Comparison of ENCODE assay signal across 15 cellular contexts in the genomic region with DNA sequence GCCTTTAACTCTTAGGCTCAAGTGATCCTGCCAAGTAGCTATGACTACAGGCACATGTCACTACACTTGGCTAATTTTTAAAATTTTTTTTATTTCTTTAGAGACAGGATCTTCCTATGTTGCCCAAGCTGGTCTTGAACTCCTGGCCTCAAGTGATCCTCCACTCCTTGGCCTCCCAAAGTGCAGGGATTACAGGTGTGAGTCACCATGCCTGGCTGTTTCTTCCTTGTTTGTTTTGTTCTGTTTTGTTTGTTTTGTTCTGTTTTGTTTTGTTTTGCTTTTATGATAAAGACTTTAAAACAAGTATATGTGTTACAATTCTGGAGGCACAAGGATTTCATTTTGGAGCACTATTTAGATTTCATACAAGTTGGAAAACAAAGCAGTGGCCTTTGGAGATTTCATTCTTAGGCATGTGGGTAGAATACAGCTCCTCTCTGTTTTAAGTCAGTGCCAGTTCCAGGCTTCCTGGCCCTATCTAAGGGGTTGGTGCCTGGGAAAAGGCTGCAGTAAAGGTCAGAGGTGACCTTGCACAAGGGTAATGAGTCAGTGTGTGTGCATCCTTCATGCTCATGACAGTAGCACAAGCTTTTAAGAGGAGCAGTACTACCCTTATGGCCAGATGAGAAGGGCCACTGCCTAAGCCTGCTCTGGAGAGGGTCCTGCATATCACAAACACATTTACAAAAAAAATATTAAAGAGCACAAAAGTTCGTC. TPM values are rescaled to one million over a fixed set of nuclear protein-coding genes. Genes with fewer than 3 reads are reported as not detected.
DNase-seq lines count a peak whose midpoint lies in the region; ATAC-seq, FAIRE-seq and TF ChIP-seq lines count a peak whose summit lies in the region.
"Had no signal": no experiment of that assay in that cellular context is flagged by ENCODE, and none has a peak within 500 bp of the region (broad histone marks: within the 10 kb centered on the region; RNA-seq: fewer than 3 reads in every experiment).

No MANE protein-coding gene starts in this region.

- H3K9me3 ChIP-seq in HepG2 (ENCODE audit: low read length), result no peaks in the 10 kb centered on the region
- H3K9me3 ChIP-seq: BLaER1, body of pancreas, esophagus muscularis mucosa had no signal

- WGBS in HepG2 (ENCODE audit: low lambda C conversion rate), result 5% methylated on average over 1 of the region's 1 CpG

- no peak for TF ChIP-seq POLR2A in HepG2 (IDR thresholded peaks at IDR 0.05; ENCODE audit: insufficient read depth in 1 of 2, low read depth in 2 of 2, low read length in 2 of 2)

- CTCF ChIA-PET in HepG2 (lab: Yijun Ruan, JAX; ENCODE audit: low intra/inter-chr PET ratio, low total read pairs), result no interaction called here
- CTCF ChIA-PET in activated CD4-positive, alpha-beta T cell treated with anti-CD3 and anti-CD28 coated beads, Interleukin-2, amount 10 ng/mL, durations not matched to agents 7 days and 5 days (lab: Charles Lee), result interaction anchor here (1.1 kb wide), 1 partner anchor 56 kb away, joined by 3 read pairs; no protein-coding TSS in a partner anchor

- H3K79me2 ChIP-seq in HepG2 (ENCODE audit: insufficient read depth, low read length), result no peaks in the 10 kb centered on the region

- peaks cover 18% of the 10 kb centered on the region for H3K27me3 Mint-ChIP-seq in activated CD4-positive, alpha-beta T cell treated with anti-CD3 and anti-CD28 coated beads, Interleukin-2, amount 10 ng/mL, durations not matched to agents 7 days and 5 days

- TF ChIP-seq EP300 in HepG2 (IDR thresholded peaks at IDR 0.05; ENCODE audit: low read depth in 2 of 2, low read length in 2 of 2), result no peak; a peak in 1 of 4 replicates
- no peak for TF ChIP-seq EP300 in HepG2 (CRISPR knock-in tag; IDR thresholded peaks at IDR 0.05; ENCODE audit: borderline replicate concordance)

- H3K36me3 ChIP-seq in brain microvascular endothelial cell (replicated peaks) (no peaks in the 10 kb centered on the region), HepG2 (replicated peaks in 1 of 2; ENCODE audit: control insufficient read depth in 1 of 2, insufficient read depth in 2 of 2, low read length in 2 of 2) (no peaks in the 10 kb centered on the region)
- H3K36me3 ChIP-seq: BLaER1, esophagus muscularis mucosa had no signal

- intact Hi-C loops in HepG2 (cut with micrococcal nuclease; ENCODE audit: unreplicated experiment), result no loop called here

- in situ Hi-C loops in brain microvascular endothelial cell (cut with HindIII; ENCODE audit: low pct_ligation_motif_present, low sequenced_read_pairs) (no loop called here), HepG2 (cut with HindIII; ENCODE audit: extremely low pct_ligation_motif_present, low pct_unique_long_range_greater_than_20kb) (no loop called here)

- TF ChIP-seq RAD21 in HepG2 (CRISPR knock-in tag; IDR thresholded peaks at IDR 0.05), result no peak

- POLR2A ChIA-PET in HepG2 (lab: Yijun Ruan, JAX), result interaction anchor here (1.0 to 1.7 kb wide), 4 partner anchors 11 to 93 kb away, joined by 4 to 7 read pairs (median 5); a partner anchor contains a TSS
- POLR2A ChIA-PET in activated CD4-positive, alpha-beta T cell treated with anti-CD3 and anti-CD28 coated beads, Interleukin-2, amount 10 ng/mL, durations not matched to agents 7 days and 5 days (lab: Charles Lee), result no interaction called here

- no peak overlapping the region for H3K27ac Mint-ChIP-seq in activated CD4-positive, alpha-beta T cell treated with anti-CD3 and anti-CD28 coated beads, Interleukin-2, amount 10 ng/mL, durations not matched to agents 7 days and 5 days

- no peak overlapping the region for H3K4me3 Mint-ChIP-seq in activated CD4-positive, alpha-beta T cell treated with anti-CD3 and anti-CD28 coated beads, Interleukin-2, amount 10 ng/mL, durations not matched to agents 7 days and 5 days

- peaks cover 9% of the 10 kb centered on the region for H3K4me1 Mint-ChIP-seq in activated CD4-positive, alpha-beta T cell treated with anti-CD3 and anti-CD28 coated beads, Interleukin-2, amount 10 ng/mL, durations not matched to agents 7 days and 5 days

- H3K27ac ChIP-seq in brain microvascular endothelial cell, result no peak overlapping the region
- no peak overlapping the region for H3K27ac ChIP-seq in HepG2 (ENCODE audit: extremely low read length, insufficient read depth, low read length)
- H3K27ac ChIP-seq: BLaER1, body of pancreas, esophagus muscularis mucosa had no signal

- no peak overlapping the region for H3K9ac ChIP-seq in HepG2 (ENCODE audit: insufficient read depth, low read depth, low read length)
- H3K9ac ChIP-seq: BLaER1 had no signal

- H3K36me3 Mint-ChIP-seq in activated CD4-positive, alpha-beta T cell treated with anti-CD3 and anti-CD28 coated beads, Interleukin-2, amount 10 ng/mL, durations not matched to agents 7 days and 5 days (ENCODE audit: low read depth), result no peaks in the 10 kb centered on the region

- H4K20me1 ChIP-seq in HepG2 (ENCODE audit: insufficient read depth, low read length), result no peaks in the 10 kb centered on the region
- H4K20me1 ChIP-seq: BLaER1 had no signal

- DNase-seq in AG10803 (ENCODE audit: low read depth) (peak; percentile 31), LNCaP clone FGC (ENCODE audit: low read depth) (peak; percentile 32), brain microvascular endothelial cell (peak; percentile 64), HepG2 (ENCODE audit: low spot score) (peak; percentile 56), COR-L47 (lab: John Stamatoyannopoulos, UW) (no peak), NCI-H1436 (lab: John Stamatoyannopoulos, UW) (no peak), LoVo (ENCODE audit: low spot score) (no peak)
- DNase-seq in activated CD4-positive, alpha-beta T cell treated with anti-CD3 and anti-CD28 coated beads, Interleukin-2, amount 10 ng/mL, durations not matched to agents 7 days and 5 days, result no peak
- DNase-seq: activated CD4-positive, CD25-positive, alpha-beta regulatory T cell; activated T-cell treated with anti-CD3 and anti-CD28 coated beads, Interleukin-2, amount 50 U/mL, for 48 hours; body of pancreas; NCI-H748 treated with DMSO at 0.1 percent for 48 hours; retina had no signal

- H3K4me3 ChIP-seq in AG10803 (ENCODE audit: low read length) (no peak overlapping the region), LNCaP clone FGC (ENCODE audit: low read depth, low read length) (no peak overlapping the region), brain microvascular endothelial cell (ENCODE audit: low read depth, low read length) (no peak overlapping the region), HepG2 (replicated peaks in 1 of 3; ENCODE audit: insufficient read depth in 1 of 3, low read depth in 2 of 3, low read length in 3 of 3) (no peak overlapping the region)
- H3K4me3 ChIP-seq: BLaER1, body of pancreas, esophagus muscularis mucosa had no signal

- no peak overlapping the region for H3K4me2 ChIP-seq in HepG2 (ENCODE audit: low read depth, low read length)
- H3K4me2 ChIP-seq: BLaER1 had no signal

- peak; percentile 76 for ATAC-seq in HepG2
- ATAC-seq: body of pancreas had no signal

- BruUV-seq in HepG2 (replicated peaks; lab: Mats Ljungman, UMichigan), result no TSS peak

- H2AFZ ChIP-seq in HepG2 (ENCODE audit: low read length), result no peak overlapping the region

- H3K4me1 ChIP-seq in HepG2 (ENCODE audit: insufficient read depth, low read length), result peaks cover 31% of the 10 kb centered on the region

- TF ChIP-seq CTCF in AG10803 (conservative IDR thresholded peaks at IDR 0.05; ENCODE audit: low read length) (no peak), LNCaP clone FGC (IDR thresholded peaks at IDR 0.05; ENCODE audit: control insufficient read depth, extremely low read depth, insufficient read depth) (no peak), brain microvascular endothelial cell (IDR thresholded peaks at IDR 0.05; ENCODE audit: low read depth, low read length, missing control alignments) (no peak), HepG2 (CRISPR knock-in tag; IDR thresholded peaks at IDR 0.05) (no peak)

- no peaks in the 10 kb centered on the region for H3K9me3 Mint-ChIP-seq in activated CD4-positive, alpha-beta T cell treated with anti-CD3 and anti-CD28 coated beads, Interleukin-2, amount 10 ng/mL, durations not matched to agents 7 days and 5 days

- H3K27me3 ChIP-seq in brain microvascular endothelial cell (replicated peaks) (no peaks in the 10 kb centered on the region), HepG2 (ENCODE audit: control insufficient read depth in 1 of 2, insufficient read depth in 2 of 2, low read length in 2 of 2) (peaks cover 0 to 7% of the 10 kb centered on the region in 2 experiments; a peak in 1 of 5 replicates)
- H3K27me3 ChIP-seq: body of pancreas, esophagus muscularis mucosa had no signal

- no peak for FAIRE-seq in HepG2 (lab: Jason Lieb, UNC)

RNA-seq across cellular contexts. Expression of a gene that starts 17.8 kb away (rescaled TPM):
- 1.1 and 2.0 TPM in 2 replicates for total RNA-seq in HepG2 (2016; rRNA removed; fragmentation: Illumina TruSeq; extraction: Trizol)
- 0.18 and 0.30 TPM in 2 replicates for total RNA-seq in HepG2 (2016; cell fraction: cytosol; rRNA removed; fragmentation: Illumina TruSeq; extraction: Trizol; ENCODE audit: low read depth)
- 1.0 and 1.9 TPM in 2 replicates for total RNA-seq in HepG2 (2016; cell fraction: insoluble cytoplasmic fraction; rRNA removed; fragmentation: Illumina TruSeq; extraction: Trizol)
- 0.80 and 0.90 TPM in 2 replicates for total RNA-seq in HepG2 (2016; cell fraction: membrane; rRNA removed; fragmentation: Illumina TruSeq; extraction: Trizol)
- total RNA-seq in HepG2 (2016; cell fraction: nucleus; rRNA removed; fragmentation: Illumina TruSeq; extraction: Trizol), result 1.7 and 1.9 TPM in 2 replicates
- 0.50 and 0.52 TPM in 2 replicates for polyA plus RNA-seq in HepG2 (2011; rRNA removed)
- 0.40 and 0.44 TPM in 2 replicates for polyA plus RNA-seq in HepG2 (2011; cell fraction: cytosol; rRNA removed)
- polyA plus RNA-seq in HepG2 (2011; cell fraction: nucleus; rRNA removed), result 0.58 and 0.78 TPM in 2 replicates
- 2.3 and 3.4 TPM in 2 replicates for polyA plus RNA-seq in HepG2 (2012)
- polyA plus RNA-seq in HepG2 (2016; cell fraction: cytosol; fragmentation: Illumina TruSeq; extraction: Trizol; ENCODE audit: low read depth), result 0.40 and 0.57 TPM in 2 replicates
- polyA plus RNA-seq in HepG2 (2016; cell fraction: insoluble cytoplasmic fraction; fragmentation: Illumina TruSeq; extraction: Trizol; ENCODE audit: low read depth), result 1.9 and 2.0 TPM in 2 replicates
- polyA plus RNA-seq in HepG2 (2016; cell fraction: membrane; fragmentation: Illumina TruSeq; extraction: Trizol; ENCODE audit: low read depth), result 1.1 and 1.7 TPM in 2 replicates
- 4.0 and 4.8 TPM in 2 replicates for polyA plus RNA-seq in HepG2 (2016; cell fraction: nucleus; fragmentation: Illumina TruSeq; extraction: Trizol; ENCODE audit: insufficient read depth, low read depth)
- 0.14 and 0.47 TPM in 2 replicates for polyA minus RNA-seq in HepG2 (2011; rRNA and poly(A)+ RNA removed; ENCODE audit: low replicate concordance)
- polyA minus RNA-seq in HepG2 (2011; cell fraction: cytosol; rRNA and poly(A)+ RNA removed), result 0.49 TPM in 1 of 2 replicates, not detected in the other
- 1.2 and 1.4 TPM in 2 replicates for polyA minus RNA-seq in HepG2 (2011; cell fraction: nucleus; rRNA and poly(A)+ RNA removed)
- 1 to 10 TPM; 1.4 to 1.5 TPM for total RNA-seq in activated CD4-positive, alpha-beta T cell treated with anti-CD3 and anti-CD28 coated beads, Interleukin-2, amount 10 ng/mL, durations not matched to agents 7 days and 5 days

RNA-seq across cellular contexts. Expression of a gene that starts 32.1 kb away (rescaled TPM):
- total RNA-seq in HepG2 (2016; rRNA removed; fragmentation: Illumina TruSeq; extraction: Trizol), result 31.6 and 38.6 TPM in 2 replicates
- total RNA-seq in HepG2 (2016; cell fraction: cytosol; rRNA removed; fragmentation: Illumina TruSeq; extraction: Trizol; ENCODE audit: low read depth), result 8.0 and 9.2 TPM in 2 replicates
- 31.4 and 36.8 TPM in 2 replicates for total RNA-seq in HepG2 (2016; cell fraction: insoluble cytoplasmic fraction; rRNA removed; fragmentation: Illumina TruSeq; extraction: Trizol)
- total RNA-seq in HepG2 (2016; cell fraction: membrane; rRNA removed; fragmentation: Illumina TruSeq; extraction: Trizol), result 8.3 and 9.6 TPM in 2 replicates
- 80.5 and 84.8 TPM in 2 replicates for total RNA-seq in HepG2 (2016; cell fraction: nucleus; rRNA removed; fragmentation: Illumina TruSeq; extraction: Trizol)
- polyA plus RNA-seq in HepG2 (2011; rRNA removed), result 54.1 and 69.5 TPM in 2 replicates
- polyA plus RNA-seq in HepG2 (2011; cell fraction: cytosol; rRNA removed), result 5.2 and 8.6 TPM in 2 replicates
- polyA plus RNA-seq in HepG2 (2011; cell fraction: nucleus; rRNA removed), result 164 and 215 TPM in 2 replicates
- 40.0 and 44.5 TPM in 2 replicates for polyA plus RNA-seq in HepG2 (2012)
- 0.36 and 0.45 TPM in 2 replicates for polyA plus RNA-seq in HepG2 (2016; cell fraction: cytosol; fragmentation: Illumina TruSeq; extraction: Trizol; ENCODE audit: low read depth)
- polyA plus RNA-seq in HepG2 (2016; cell fraction: insoluble cytoplasmic fraction; fragmentation: Illumina TruSeq; extraction: Trizol; ENCODE audit: low read depth), result 13.0 and 14.0 TPM in 2 replicates
- polyA plus RNA-seq in HepG2 (2016; cell fraction: membrane; fragmentation: Illumina TruSeq; extraction: Trizol; ENCODE audit: low read depth), result 1.2 and 1.5 TPM in 2 replicates
- polyA plus RNA-seq in HepG2 (2016; cell fraction: nucleus; fragmentation: Illumina TruSeq; extraction: Trizol; ENCODE audit: insufficient read depth, low read depth), result 97.2 and 103 TPM in 2 replicates
- polyA minus RNA-seq in HepG2 (2011; rRNA and poly(A)+ RNA removed; ENCODE audit: low replicate concordance), result 26.6 and 41.6 TPM in 2 replicates
- polyA minus RNA-seq in HepG2 (2011; cell fraction: cytosol; rRNA and poly(A)+ RNA removed), result 18.0 and 18.8 TPM in 2 replicates
- 224 and 265 TPM in 2 replicates for polyA minus RNA-seq in HepG2 (2011; cell fraction: nucleus; rRNA and poly(A)+ RNA removed)
- total RNA-seq in activated CD4-positive, alpha-beta T cell treated with anti-CD3 and anti-CD28 coated beads, Interleukin-2, amount 10 ng/mL, durations not matched to agents 7 days and 5 days, result 10 to 100 TPM; 41.9 to 47.3 TPM

Comparison
In these comparisons a context has a peak if more than half of its experiments do, and no peak if none do; other contexts are left out.
1. DNase-seq: peak in AG10803 (single experiment), LNCaP clone FGC (single experiment), brain microvascular endothelial cell (single experiment) and HepG2 (single experiment); none in COR-L47 (single experiment), NCI-H1436 (single experiment), activated CD4-positive, alpha-beta T cell treated with anti-CD3 and anti-CD28 coated beads, Interleukin-2, amount 10 ng/mL, durations not matched to agents 7 days and 5 days (single experiment) and LoVo (single experiment).